Comparison of ENCODE assay signal across 23 cellular contexts in genomic region chr1:226588484-226588883, GRCh38. TPM values are rescaled to one million over a fixed set of nuclear protein-coding genes. Genes with fewer than 3 reads are reported as not detected.
A peak's percentile ranks its signal among the peaks of the same experiment; 100 is the strongest.
DNase-seq lines count a peak whose midpoint lies in the region; ATAC-seq and TF ChIP-seq lines count a peak whose summit lies in the region.
"Had no signal": no experiment of that assay in that cellular context is flagged by ENCODE, and none has a peak within 500 bp of the region (broad histone marks: within the 10 kb centered on the region; RNA-seq: fewer than 3 reads in every experiment).

No MANE protein-coding gene starts in this region.

- H3K4me3 ChIP-seq in HEK293 (ENCODE audit: low read depth, low read length): no peak overlapping the region
- no peak overlapping the region for H3K4me3 ChIP-seq in heart right ventricle
- H3K4me3 ChIP-seq in sigmoid colon: no peak overlapping the region
- no peak overlapping the region for H3K4me3 ChIP-seq in MG63
- H3K4me3 ChIP-seq: thyroid gland had no signal

- H3K4me1 ChIP-seq in HEK293 (ENCODE audit: control insufficient read depth, insufficient read depth, low read length) (no peaks in the 10 kb centered on the region), heart right ventricle (peaks cover 0 to 20% (median 0%) of the 10 kb centered on the region in 9 donors), sigmoid colon (peaks cover 0 to 16% (median 12%) of the 10 kb centered on the region in 4 donors)
- H3K4me1 ChIP-seq: foreskin keratinocyte, thyroid gland had no signal

- H3K9me3 ChIP-seq in HEK293 (ENCODE audit: control insufficient read depth, insufficient read depth, low read depth, low read length): no peaks in the 10 kb centered on the region
- no peaks in the 10 kb centered on the region for H3K9me3 ChIP-seq in heart right ventricle
- no peaks in the 10 kb centered on the region for H3K9me3 ChIP-seq in sigmoid colon
- no peaks in the 10 kb centered on the region for H3K9me3 ChIP-seq in MG63
- H3K9me3 ChIP-seq: thyroid gland had no signal

- H3K27ac ChIP-seq in HEK293 (ENCODE audit: extremely low read depth, low read depth, low read length) (no peak overlapping the region), heart right ventricle (peak overlapping the region in 5 of 10 donors; percentile 4 to 73 (median 52)), sigmoid colon (peak overlapping the region; percentile 27 to 59 (median 48))
- H3K27ac ChIP-seq: foreskin keratinocyte, thyroid gland had no signal

- intact Hi-C loops in heart right ventricle (cut with DNase I) (no loop called here), sigmoid colon (cut with DNase I) (no loop called here)

- H3K36me3 ChIP-seq in HEK293 (ENCODE audit: control insufficient read depth in 2 of 2, insufficient read depth in 1 of 2, low read length in 2 of 2) (no peaks in the 10 kb centered on the region), heart right ventricle (no peaks in the 10 kb centered on the region), sigmoid colon (no peaks in the 10 kb centered on the region), MG63 (no peaks in the 10 kb centered on the region)
- H3K36me3 ChIP-seq: thyroid gland had no signal

- CTCF ChIA-PET in HEK293 (lab: Yijun Ruan, JAX): interaction anchor here (0.9 to 3.0 kb wide), 3 partner anchors 8 to 166 kb away, joined by 3 to 19 read pairs (median 3); no protein-coding TSS in a partner anchor

- POLR2A ChIA-PET in HEK293 (lab: Yijun Ruan, JAX): no interaction called here

- H3K27me3 ChIP-seq in heart right ventricle: no peaks in the 10 kb centered on the region
- no peaks in the 10 kb centered on the region for H3K27me3 ChIP-seq in sigmoid colon
- H3K27me3 ChIP-seq in MG63: no peaks in the 10 kb centered on the region
- H3K27me3 ChIP-seq: thyroid gland had no signal

- DNase-seq in amniotic epithelial cell (ENCODE audit: low read depth) (peak; percentile 80), heart right ventricle (no peak), sigmoid colon (no peak), RPMI8226 (no peak), MG63 (no peak)
- no peak for DNase-seq in stimulated activated CD8-positive, alpha-beta memory T cell treated with anti-CD3 and anti-CD28 coated beads, Interleukin-4, amount 100 ng/mL, for 48 hours
- DNase-seq: activated CD4-positive, alpha-beta T cell treated with anti-CD3 and anti-CD28 coated beads for 48 hours; activated naive CD8-positive, alpha-beta T cell treated with anti-CD3 and anti-CD28 coated beads for 36 hours; CD4-positive, CD25-positive, alpha-beta regulatory T cell; cortex of kidney; DMS153; foreskin keratinocyte; kidney; mammary epithelial cell; NCI-H1436; NCI-H510A; stimulated activated CD4-positive, alpha-beta T cell treated with anti-CD3 and anti-CD28 coated beads, Interleukin-1b, Interleukin-23, amount 100 ng/mL, for 48 hours; stimulated activated naive CD4-positive, alpha-beta T cell; thyroid gland had no signal

- no peak for TF ChIP-seq EP300 in sigmoid colon (IDR thresholded peaks at IDR 0.05)

- ATAC-seq in heart right ventricle (peak; percentile 15 to 63 (median 30)), HG03280 (IDR thresholded peaks at IDR 0.05; ENCODE audit: unreplicated experiment) (no peak)
- ATAC-seq: foreskin keratinocyte had no signal

- TF ChIP-seq CTCF in HEK293 (tag by site-specific recombination; IDR thresholded peaks at IDR 0.05) (no peak), heart right ventricle (IDR thresholded peaks at IDR 0.05) (no peak), sigmoid colon (IDR thresholded peaks at IDR 0.05) (no peak)

- 71 to 82% methylated on average over 2 of the region's 2 CpGs for WGBS in heart right ventricle, 2 donors
- WGBS in sigmoid colon, 2 donors: 91 to 93% methylated on average over 2 of the region's 2 CpGs

- TF ChIP-seq POLR2A in sigmoid colon (IDR thresholded peaks at IDR 0.05): no peak

TF ChIP-seq in HEK293, 187 proteins besides CTCF, POLR2A, EP300 and RAD21:
- TF ChIP-seq ZBTB20 (tag by site-specific recombination; IDR thresholded peaks at IDR 0.05) (peak; percentile 61), ZNF404 (tag by site-specific recombination; IDR thresholded peaks at IDR 0.05) (no peak)

RNA-seq across cellular contexts. Expression of gene STUM, which starts 39.9 kb away (rescaled TPM):
- total RNA-seq in heart right ventricle (1 to 10 TPM in 5 of 10 donors, under 1 TPM in 5; 0.36 to 2.8 (median 0.94) TPM), sigmoid colon (10 to 100 TPM in 3 of 4 donors, 1 to 10 TPM in 1; 3.9 to 16.9 (median 13.6) TPM)
- polyA plus RNA-seq in heart right ventricle (1 to 10 TPM in 1 of 2 donors, under 1 TPM in 1; 0.48 to 1.2 TPM), sigmoid colon (1 to 10 TPM in 1 of 3 donors, under 1 TPM in 2; under 0.01 to 7.2 (median 0.23) TPM)
- total RNA-seq in MG63 (2014; rRNA removed; shearing (Covaris generic); ENCODE audit: low replicate concordance): not detected in 2 replicates
- total RNA-seq: activated naive CD8-positive, alpha-beta T cell treated with anti-CD3 and anti-CD28 coated beads for 36 hours; activated T-helper 2 cell treated with anti-CD3 and anti-CD28 coated beads, Interferon-gamma antibody, Interleukin-2, Interleukin-4, amounts not matched to agents 10 μg/mL and 5 μg/mL and 100 μg/mL, durations not matched to agents 14 hours and 24 hours and 36 hours; CD4-positive, CD25-positive, alpha-beta regulatory T cell; foreskin keratinocyte; LHCN-M2 had no signal
- polyA plus RNA-seq: foreskin keratinocyte, mammary epithelial cell had no signal
